In genomic region chr4:58192217-58192616, GRCh38 we compare ENCODE assay signal across 25 cellular contexts.
"Had no signal": no experiment of that assay in that cellular context is flagged by ENCODE, and none has a peak within 500 bp of the region (broad histone marks: within the 10 kb centered on the region; RNA-seq: fewer than 3 reads in every experiment).

No MANE protein-coding gene starts in this region.

- DNase-seq: activated CD4-positive, alpha-beta T cell treated with anti-CD3 and anti-CD28 coated beads, Interleukin-2, amount 10 ng/mL, durations not matched to agents 24 days and 14 days; activated CD4-positive, alpha-beta T cell treated with anti-CD3 and anti-CD28 coated beads, Interleukin-2, amount 50 U/mL, for 4 hours; activated CD8-positive, alpha-beta T cell treated with anti-CD3 and anti-CD28 coated beads for 36 hours; activated effector memory CD4-positive, alpha-beta T cell treated with anti-CD3 and anti-CD28 coated beads, Interleukin-2, amount 50 U/mL, for 16 hours; activated naive CD4-positive, alpha-beta T cell; activated naive CD4-positive, alpha-beta T cell treated with anti-CD3 and anti-CD28 coated beads, Interleukin-2, amount 50 U/mL, for 16 hours; activated naive CD8-positive, alpha-beta T cell treated with anti-CD3 and anti-CD28 coated beads for 36 hours; activated T-cell treated with anti-CD3 and anti-CD28 coated beads, Interleukin-2, amount 50 U/mL, for 1 hour; activated T-cell treated with anti-CD3 and anti-CD28 coated beads, Interleukin-2, amount 50 U/mL, for 72 hours; amniotic stem cell; aorta; brain microvascular endothelial cell; NCI-H1092 treated with DMSO at 0.1 percent for 48 hours; NCI-H1417 treated with DMSO at 0.1 percent for 48 hours; NCI-H1930; NCI-H2081 treated with DMSO at 0.1 percent for 48 hours; NCI-H226; NCI-H524 treated with DMSO at 0.1 percent for 48 hours; SHP77; SJCRH30; T1000 had no signal

- H3K27me3 ChIP-seq: brain microvascular endothelial cell, cardiac muscle cell, SJCRH30 had no signal

- H3K27ac Mint-ChIP-seq: activated CD4-positive, alpha-beta T cell treated with anti-CD3 and anti-CD28 coated beads, Interleukin-2, amount 10 ng/mL, durations not matched to agents 24 days and 14 days; activated CD8-positive, alpha-beta T cell treated with anti-CD3 and anti-CD28 coated beads for 36 hours; activated naive CD8-positive, alpha-beta T cell treated with anti-CD3 and anti-CD28 coated beads for 36 hours; activated T-cell treated with anti-CD3 and anti-CD28 coated beads, Interleukin-2, amount 50 U/mL, for 72 hours; activated T-helper 17 cell treated with anti-CD3 and anti-CD28 coated beads, Interleukin-2, amount 50 U/mL, for 72 hours had no signal

- H3K36me3 Mint-ChIP-seq: activated naive CD8-positive, alpha-beta T cell treated with anti-CD3 and anti-CD28 coated beads for 36 hours had no signal

- H3K4me1 Mint-ChIP-seq: activated CD4-positive, alpha-beta T cell treated with anti-CD3 and anti-CD28 coated beads, Interleukin-2, amount 10 ng/mL, durations not matched to agents 24 days and 14 days; activated naive CD8-positive, alpha-beta T cell treated with anti-CD3 and anti-CD28 coated beads for 36 hours; activated T-helper 17 cell treated with anti-CD3 and anti-CD28 coated beads, Interleukin-2, amount 50 U/mL, for 72 hours; central memory CD8-positive, alpha-beta T cell had no signal

- H3K27ac ChIP-seq: brain microvascular endothelial cell, cardiac muscle cell, SJCRH30, SK-N-MC had no signal

- H3K4me3 Mint-ChIP-seq: activated CD4-positive, alpha-beta T cell treated with anti-CD3 and anti-CD28 coated beads, Interleukin-2, amount 10 ng/mL, durations not matched to agents 24 days and 14 days; activated CD8-positive, alpha-beta T cell treated with anti-CD3 and anti-CD28 coated beads for 36 hours; activated naive CD8-positive, alpha-beta T cell treated with anti-CD3 and anti-CD28 coated beads for 36 hours; activated T-cell treated with anti-CD3 and anti-CD28 coated beads, Interleukin-2, amount 50 U/mL, for 72 hours; activated T-helper 17 cell treated with anti-CD3 and anti-CD28 coated beads, Interleukin-2, amount 50 U/mL, for 72 hours; central memory CD8-positive, alpha-beta T cell had no signal

- H3K27me3 Mint-ChIP-seq: activated CD4-positive, alpha-beta T cell treated with anti-CD3 and anti-CD28 coated beads, Interleukin-2, amount 10 ng/mL, durations not matched to agents 24 days and 14 days; activated CD8-positive, alpha-beta T cell treated with anti-CD3 and anti-CD28 coated beads for 36 hours; activated naive CD8-positive, alpha-beta T cell treated with anti-CD3 and anti-CD28 coated beads for 36 hours; activated T-helper 17 cell treated with anti-CD3 and anti-CD28 coated beads, Interleukin-2, amount 50 U/mL, for 72 hours; central memory CD8-positive, alpha-beta T cell had no signal

- H3K36me3 ChIP-seq: brain microvascular endothelial cell, cardiac muscle cell, SJCRH30 had no signal

- H3K9me3 Mint-ChIP-seq: activated CD4-positive, alpha-beta T cell treated with anti-CD3 and anti-CD28 coated beads, Interleukin-2, amount 10 ng/mL, durations not matched to agents 24 days and 14 days had no signal

- H3K4me3 ChIP-seq: cardiac muscle cell, SJCRH30, SK-N-MC had no signal

- H3K9me3 ChIP-seq: SJCRH30 had no signal

- H3K4me1 ChIP-seq: SJCRH30 had no signal
